8 cellular contexts compared by ENCODE assay signal in genomic region chr15:31236184-31237041, GRCh38.
DNase-seq lines count a peak whose midpoint lies in the region; ATAC-seq and TF ChIP-seq lines count a peak whose summit lies in the region.

No MANE protein-coding gene starts in this region.

- H3K23ac ChIP-seq in mesenchymal stem cell (ENCODE audit: low read length in 2 of 2), result no peak overlapping the region

- peak overlapping the region; percentile 94 for H4K8ac ChIP-seq in mesenchymal stem cell (ENCODE audit: low read length)

- no peak overlapping the region for H2AK5ac ChIP-seq in mesenchymal stem cell (ENCODE audit: low read length, severe bottlenecking)

- H3K9me3 ChIP-seq in mesenchymal stem cell (ENCODE audit: control insufficient read depth, low read length) (no peaks in the 10 kb centered on the region), aorta (ENCODE audit: control insufficient read depth, low read length) (no peaks in the 10 kb centered on the region)

- H3K27ac ChIP-seq in mesenchymal stem cell (ENCODE audit: low read length, poor library complexity, severe bottlenecking) (peak overlapping the region; percentile 92), aorta (ENCODE audit: low read depth in 1 of 2, low read length in 2 of 2) (peak overlapping the region in 1 of 2 donors; percentile 28)

- H3K4me1 ChIP-seq in mesenchymal stem cell (ENCODE audit: control insufficient read depth, insufficient read depth, low read depth, low read length), result peaks cover 14% of the 10 kb centered on the region
- H3K4me1 ChIP-seq in aorta (ENCODE audit: control insufficient read depth in 1 of 2, insufficient read depth in 2 of 2, low read length in 2 of 2), result no peaks in the 10 kb centered on the region

- no peak overlapping the region for H3K14ac ChIP-seq in mesenchymal stem cell (ENCODE audit: low read length in 2 of 2)

- no peaks in the 10 kb centered on the region for H3K79me1 ChIP-seq in mesenchymal stem cell (replicated peaks; ENCODE audit: low read length, poor library complexity, severe bottlenecking)

- peak overlapping the region in 1 of 2 experiments; percentile 58 for H3K4me3 ChIP-seq in mesenchymal stem cell (ENCODE audit: insufficient read depth in 1 of 2, low read depth in 1 of 2, low read length in 2 of 2)
- H3K4me3 ChIP-seq in aorta (ENCODE audit: low read length in 2 of 2), result no peak overlapping the region

- peak overlapping the region; percentile 29 for H2AFZ ChIP-seq in mesenchymal stem cell (ENCODE audit: low read depth, low read length)

- peaks cover 5 to 10% of the 10 kb centered on the region in 2 experiments for H3K27me3 ChIP-seq in mesenchymal stem cell (ENCODE audit: control insufficient read depth in 1 of 2, insufficient read depth in 1 of 2, low read length in 2 of 2)
- no peaks in the 10 kb centered on the region for H3K27me3 ChIP-seq in aorta (ENCODE audit: control insufficient read depth in 1 of 2, insufficient read depth in 2 of 2, low read length in 1 of 2)

- peak overlapping the region; percentile 94 for H2BK120ac ChIP-seq in mesenchymal stem cell (ENCODE audit: low read depth, low read length)

- H2BK15ac ChIP-seq in mesenchymal stem cell (ENCODE audit: low read depth, poor library complexity, severe bottlenecking), result peak overlapping the region; percentile 98

- H3K4me2 ChIP-seq in mesenchymal stem cell (ENCODE audit: low read length, poor library complexity, severe bottlenecking), result peak overlapping the region; percentile 60

- intact Hi-C loops in aorta (cut with DNase I), result loop anchor here in 1 of 2 donors (2.0 kb wide), 1 partner anchor 20 kb away; no protein-coding TSS in a partner anchor

- H2BK5ac ChIP-seq in mesenchymal stem cell (ENCODE audit: low read depth, low read length, poor library complexity, severe bottlenecking), result peak overlapping the region; percentile 93

- no peaks in the 10 kb centered on the region for H3K36me3 ChIP-seq in mesenchymal stem cell (ENCODE audit: control insufficient read depth in 1 of 2, insufficient read depth in 2 of 2, low read depth in 1 of 2, low read length in 2 of 2)
- no peaks in the 10 kb centered on the region for H3K36me3 ChIP-seq in aorta (ENCODE audit: control insufficient read depth in 1 of 2, insufficient read depth in 2 of 2, low read length in 1 of 2)

- H3K18ac ChIP-seq in mesenchymal stem cell (ENCODE audit: low read depth in 1 of 2, low read length in 2 of 2), result peak overlapping the region; percentile 63 to 91

- peak overlapping the region; percentile 80 for H4K91ac ChIP-seq in mesenchymal stem cell (ENCODE audit: low read length)

- peak overlapping the region in 1 of 2 experiments; percentile 82 for H2BK12ac ChIP-seq in mesenchymal stem cell (ENCODE audit: low read length in 2 of 2)

- DNase-seq in DMS79 (lab: John Stamatoyannopoulos, UW) (peak; percentile 17), NCI-H524 treated with DMSO at 0.1 percent for 48 hours (lab: John Stamatoyannopoulos, UW) (peak; percentile 36), dermis blood vessel endothelial cell (peak; percentile 70), mesenchymal stem cell (peak; percentile 94), aorta (peak; percentile 78 to 85), GM10266 (ENCODE audit: extremely low spot score) (no peak)

- peak overlapping the region; percentile 78 for H3K9ac ChIP-seq in mesenchymal stem cell (ENCODE audit: low read length)

- peak overlapping the region; percentile 89 to 97 for H3K4ac ChIP-seq in mesenchymal stem cell (ENCODE audit: low read depth in 1 of 2, low read length in 2 of 2)

- 64% methylated on average over 19 of the region's 19 CpGs for WGBS in mesenchymal stem cell
- WGBS in aorta, 2 donors, result 13 to 14% methylated on average over 19 of the region's 19 CpGs

- ATAC-seq in HG02798 (IDR thresholded peaks at IDR 0.05; ENCODE audit: poor library complexity, unreplicated experiment) (peak; percentile 71), aorta (ENCODE audit: low FRiP score) (peak; percentile 93), HG02884 (IDR thresholded peaks at IDR 0.05; ENCODE audit: unreplicated experiment) (no peak)

- no peak for TF ChIP-seq CTCF in GM10266 (IDR thresholded peaks at IDR 0.05; ENCODE audit: control insufficient read depth, insufficient read depth, low read depth, missing control alignments)
